7 cellular contexts compared by ENCODE assay signal in genomic region chr7:34083440-34083839, GRCh38.
"Had no signal": no experiment of that assay in that cellular context is flagged by ENCODE, and none has a peak within 500 bp of the region (broad histone marks: within the 10 kb centered on the region; RNA-seq: fewer than 3 reads in every experiment).

No MANE protein-coding gene starts in this region.

- H3K9ac ChIP-seq: GM23248 had no signal

- H3K4me1 ChIP-seq: HAP-1 had no signal

- H3K27ac ChIP-seq: GM23248 had no signal

- DNase-seq: GM23248, GOT3, H7, HFFc6, KBM-7 had no signal

- H3K9me3 ChIP-seq: HAP-1 had no signal

- ATAC-seq: HCT116 had no signal

- H3K4me3 ChIP-seq: GM23248, HAP-1 had no signal

- H3K36me3 ChIP-seq: HAP-1 had no signal

- H2AFZ ChIP-seq: GM23248 had no signal
